Comparison of ENCODE assay signal across 10 cellular contexts in the genomic region with DNA sequence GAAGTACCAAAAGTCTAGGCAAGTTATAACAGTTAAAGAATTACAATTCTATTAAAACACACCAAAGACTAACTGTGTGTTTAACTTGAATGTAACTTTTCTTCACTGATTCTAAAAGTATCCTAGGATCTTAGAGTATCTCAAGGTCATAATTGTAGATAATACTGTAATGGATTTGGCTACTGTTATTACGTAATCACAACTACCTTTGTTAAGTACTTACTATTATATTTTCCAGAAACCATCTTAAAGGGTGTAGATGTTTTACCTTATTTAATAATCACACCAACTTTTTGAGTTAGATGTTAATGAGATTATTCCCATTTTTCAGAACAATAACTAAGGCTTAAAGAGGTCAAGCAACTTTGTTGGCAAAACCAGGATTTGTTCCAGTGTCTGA.
"Had no signal": no experiment of that assay in that cellular context is flagged by ENCODE, and none has a peak within 500 bp of the region (broad histone marks: within the 10 kb centered on the region; RNA-seq: fewer than 3 reads in every experiment).

No MANE protein-coding gene starts in this region.

- H3K4me2 ChIP-seq: GM23338 had no signal

- H3K27ac ChIP-seq: GM23248 had no signal

- ATAC-seq: GM23338, HCT116 had no signal

- H3K4me1 ChIP-seq: HAP-1 had no signal

- DNase-seq: GM23248, GOT3, H7, H9, HCEC 1CT, HFFc6 had no signal

- H3K9me3 ChIP-seq: HAP-1 had no signal

- H3K9ac ChIP-seq: GM23248 had no signal

- FAIRE-seq: H54 had no signal

- H2AFZ ChIP-seq: GM23248, GM23338 had no signal

- H3K4me3 ChIP-seq: GM23248, GM23338, HAP-1 had no signal

- H3K36me3 ChIP-seq: HAP-1 had no signal
